8 cellular contexts compared by ENCODE assay signal in genomic region chr3:128496602-128497304, GRCh38. TPM values are rescaled to one million over a fixed set of nuclear protein-coding genes. Genes with fewer than 3 reads are reported as not detected.
DNase-seq lines count a peak whose midpoint lies in the region; ATAC-seq, FAIRE-seq and TF ChIP-seq lines count a peak whose summit lies in the region.

No MANE protein-coding gene starts in this region.

- no peaks in the 10 kb centered on the region for H3K9me3 Mint-ChIP-seq in activated T-helper 17 cell treated with anti-CD3 and anti-CD28 coated beads, Interleukin-2, amount 50 U/mL, for 72 hours
- peaks cover 0 to 2% (median 0%) of the 10 kb centered on the region in 6 donors for H3K9me3 Mint-ChIP-seq in immature natural killer cell

- H3K36me3 Mint-ChIP-seq in activated T-helper 17 cell treated with anti-CD3 and anti-CD28 coated beads, Interleukin-2, amount 50 U/mL, for 72 hours (ENCODE audit: low read depth): no peaks in the 10 kb centered on the region
- peaks cover 0 to 4% (median 3%) of the 10 kb centered on the region in 3 donors for H3K36me3 Mint-ChIP-seq in immature natural killer cell

- H3K9me3 ChIP-seq in subcutaneous abdominal adipose tissue (ENCODE audit: control insufficient read depth in 5 of 5, low read length in 5 of 5): no peaks in the 10 kb centered on the region

- peaks cover 0 to 43% (median 23%) of the 10 kb centered on the region in 5 donors for H3K4me1 ChIP-seq in subcutaneous abdominal adipose tissue (ENCODE audit: control insufficient read depth in 5 of 5, insufficient read depth in 5 of 5, low read length in 5 of 5)

- peaks cover 33 to 62% (median 48%) of the 10 kb centered on the region in 5 donors for H3K27me3 ChIP-seq in subcutaneous abdominal adipose tissue (ENCODE audit: control insufficient read depth in 5 of 5, insufficient read depth in 4 of 5, low read length in 5 of 5)

- DNase-seq in NCI-H82 (lab: John Stamatoyannopoulos, UW) (peak; percentile 63), NCI-H82 treated with DMSO at 0.1 percent for 48 hours (lab: John Stamatoyannopoulos, UW; ENCODE audit: unreplicated experiment) (no peak), immature natural killer cell (no peak), omental fat pad (ENCODE audit: low spot score) (no peak), NCI-H1930 (lab: John Stamatoyannopoulos, UW) (no peak), frontal cortex (ENCODE audit: low spot score in 2 of 2) (no peak)

- H3K27me3 Mint-ChIP-seq in activated T-helper 17 cell treated with anti-CD3 and anti-CD28 coated beads, Interleukin-2, amount 50 U/mL, for 72 hours: peaks cover 54% of the 10 kb centered on the region
- H3K27me3 Mint-ChIP-seq in immature natural killer cell (ENCODE audit: low read depth in 3 of 3): peaks cover 17 to 19% (median 18%) of the 10 kb centered on the region in 3 donors

- FAIRE-seq in frontal cortex (lab: Jason Lieb, UNC): no peak

- H3K9ac ChIP-seq in subcutaneous abdominal adipose tissue (ENCODE audit: low read length in 5 of 5): no peak overlapping the region

- H3K27ac Mint-ChIP-seq in activated T-helper 17 cell treated with anti-CD3 and anti-CD28 coated beads, Interleukin-2, amount 50 U/mL, for 72 hours: no peak overlapping the region
- no peak overlapping the region for H3K27ac Mint-ChIP-seq in immature natural killer cell

- H3K4me1 Mint-ChIP-seq in activated T-helper 17 cell treated with anti-CD3 and anti-CD28 coated beads, Interleukin-2, amount 50 U/mL, for 72 hours: no peaks in the 10 kb centered on the region
- peaks cover 7 to 12% of the 10 kb centered on the region in 2 donors for H3K4me1 Mint-ChIP-seq in immature natural killer cell

- H3K36me3 ChIP-seq in subcutaneous abdominal adipose tissue (ENCODE audit: control insufficient read depth in 5 of 5, insufficient read depth in 5 of 5, low read length in 5 of 5): peaks cover 0 to 2% (median 0%) of the 10 kb centered on the region in 5 donors

- H3K27ac ChIP-seq in subcutaneous abdominal adipose tissue (ENCODE audit: low read depth, low read length): no peak overlapping the region

- peak overlapping the region in 3 of 5 donors; percentile 47 to 65 (median 56) for H3K4me3 ChIP-seq in subcutaneous abdominal adipose tissue (ENCODE audit: low read depth in 1 of 5, low read length in 5 of 5)

- no peak for ATAC-seq in activated T-helper 17 cell treated with anti-CD3 and anti-CD28 coated beads, Interleukin-2, amount 50 U/mL, for 72 hours (replicated peaks)
- ATAC-seq in omental fat pad (ENCODE audit: low FRiP score): no peak

- no peak for TF ChIP-seq CTCF in omental fat pad (IDR thresholded peaks at IDR 0.05)

- H3K4me3 Mint-ChIP-seq in activated T-helper 17 cell treated with anti-CD3 and anti-CD28 coated beads, Interleukin-2, amount 50 U/mL, for 72 hours: peak overlapping the region; percentile 67
- H3K4me3 Mint-ChIP-seq in immature natural killer cell: peak overlapping the region; percentile 23 to 77 (median 71)

RNA-seq across cellular contexts. Expression of gene GATA2, which starts 3.8 kb away (rescaled TPM):
- 1 to 10 TPM in 1 of 2 donors, under 1 TPM in 1; 0.17 to 1.1 TPM for total RNA-seq in activated T-helper 17 cell treated with anti-CD3 and anti-CD28 coated beads, Interleukin-2, amount 50 U/mL, for 72 hours
- polyA plus RNA-seq in immature natural killer cell: under 1 TPM in 1 of 3 donors, not detected in 2; 0.35 TPM
- total RNA-seq in omental fat pad (10 to 100 TPM in 2 of 4 donors, 1 to 10 TPM in 2; 4.2 to 32.5 (median 9.0) TPM), frontal cortex (0.41 TPM)

RNA-seq across cellular contexts. Expression of gene DNAJB8, which starts 30.1 kb away (rescaled TPM):
- total RNA-seq in activated T-helper 17 cell treated with anti-CD3 and anti-CD28 coated beads, Interleukin-2, amount 50 U/mL, for 72 hours: not detected
- polyA plus RNA-seq in immature natural killer cell: not detected
- not detected for total RNA-seq in omental fat pad
- not detected for total RNA-seq in frontal cortex
